ENCODE assay signal across 2 cellular contexts in genomic region chr6:159679091-159680077, GRCh38.
A peak's percentile ranks its signal among the peaks of the same experiment; 100 is the strongest.
TF ChIP-seq lines count a peak whose summit lies in the region.

No MANE protein-coding gene starts in this region.

TF ChIP-seq in liver, 16 proteins besides CTCF, POLR2A, EP300 and RAD21:
- TF ChIP-seq YY1 (IDR thresholded peaks at IDR 0.05) (no peak), HNF4G (IDR thresholded peaks at IDR 0.05) (no peak), MAX (IDR thresholded peaks at IDR 0.05) (peak; percentile 29), GABPA (IDR thresholded peaks at IDR 0.05 in 1 of 2, conservative IDR thresholded peaks at IDR 0.05 in 1 of 2) (no peak), JUND (IDR thresholded peaks at IDR 0.05) (no peak), REST (IDR thresholded peaks at IDR 0.05) (no peak), TAF1 (conservative IDR thresholded peaks at IDR 0.05) (no peak), FOXA2 (IDR thresholded peaks at IDR 0.05) (peak; percentile 22), FOXA1 (IDR thresholded peaks at IDR 0.05) (no peak), ATF3 (IDR thresholded peaks at IDR 0.05) (no peak), SP1 (IDR thresholded peaks at IDR 0.05) (peak; percentile 12), HNF4A (conservative IDR thresholded peaks at IDR 0.05) (peak; percentile 12 to 41), ZBTB33 (IDR thresholded peaks at IDR 0.05) (peak; percentile 26), EGR1 (IDR thresholded peaks at IDR 0.05; ENCODE audit: low read depth in 2 of 2) (no peak), RXRA (IDR thresholded peaks at IDR 0.05) (peak in 1 of 2 donors; percentile 35), NR2F2 (IDR thresholded peaks at IDR 0.05) (no peak)

TF ChIP-seq in HepG2, 621 proteins besides CTCF, POLR2A, EP300 and RAD21:
- TF ChIP-seq ZNF883 (CRISPR knock-in tag; IDR thresholded peaks at IDR 0.05; ENCODE audit: not compliant biosample characterization): no peak
- TF ChIP-seq TRAFD1 (CRISPR knock-in tag; IDR thresholded peaks at IDR 0.05; ENCODE audit: borderline replicate concordance): no peak
- no peak for TF ChIP-seq ZNF720 (CRISPR knock-in tag; IDR thresholded peaks at IDR 0.05)
- no peak for TF ChIP-seq NONO (IDR thresholded peaks at IDR 0.05)
- no peak for TF ChIP-seq NONO (CRISPR knock-in tag; conservative IDR thresholded peaks at IDR 0.05)
- no peak for TF ChIP-seq NFATC3 (CRISPR knock-in tag; IDR thresholded peaks at IDR 0.05)
- TF ChIP-seq CENPX (CRISPR knock-in tag; IDR thresholded peaks at IDR 0.05): no peak
- no peak for TF ChIP-seq ZBTB26 (CRISPR knock-in tag; IDR thresholded peaks at IDR 0.05; ENCODE audit: borderline replicate concordance)
- TF ChIP-seq HHEX (CRISPR knock-in tag; IDR thresholded peaks at IDR 0.05): no peak
- no peak for TF ChIP-seq TARDBP (CRISPR knock-in tag; IDR thresholded peaks at IDR 0.05)
- TF ChIP-seq PRDM4 (CRISPR knock-in tag; IDR thresholded peaks at IDR 0.05; ENCODE audit: borderline replicate concordance): no peak
- no peak for TF ChIP-seq MXI1 (IDR thresholded peaks at IDR 0.05; ENCODE audit: borderline replicate concordance, low read depth, low read length)
- no peak for TF ChIP-seq ZNF3 (CRISPR knock-in tag; IDR thresholded peaks at IDR 0.05)
- TF ChIP-seq PHF21A (CRISPR knock-in tag; IDR thresholded peaks at IDR 0.05): no peak
